Comparison of ENCODE assay signal across 9 cellular contexts in the genomic region with DNA sequence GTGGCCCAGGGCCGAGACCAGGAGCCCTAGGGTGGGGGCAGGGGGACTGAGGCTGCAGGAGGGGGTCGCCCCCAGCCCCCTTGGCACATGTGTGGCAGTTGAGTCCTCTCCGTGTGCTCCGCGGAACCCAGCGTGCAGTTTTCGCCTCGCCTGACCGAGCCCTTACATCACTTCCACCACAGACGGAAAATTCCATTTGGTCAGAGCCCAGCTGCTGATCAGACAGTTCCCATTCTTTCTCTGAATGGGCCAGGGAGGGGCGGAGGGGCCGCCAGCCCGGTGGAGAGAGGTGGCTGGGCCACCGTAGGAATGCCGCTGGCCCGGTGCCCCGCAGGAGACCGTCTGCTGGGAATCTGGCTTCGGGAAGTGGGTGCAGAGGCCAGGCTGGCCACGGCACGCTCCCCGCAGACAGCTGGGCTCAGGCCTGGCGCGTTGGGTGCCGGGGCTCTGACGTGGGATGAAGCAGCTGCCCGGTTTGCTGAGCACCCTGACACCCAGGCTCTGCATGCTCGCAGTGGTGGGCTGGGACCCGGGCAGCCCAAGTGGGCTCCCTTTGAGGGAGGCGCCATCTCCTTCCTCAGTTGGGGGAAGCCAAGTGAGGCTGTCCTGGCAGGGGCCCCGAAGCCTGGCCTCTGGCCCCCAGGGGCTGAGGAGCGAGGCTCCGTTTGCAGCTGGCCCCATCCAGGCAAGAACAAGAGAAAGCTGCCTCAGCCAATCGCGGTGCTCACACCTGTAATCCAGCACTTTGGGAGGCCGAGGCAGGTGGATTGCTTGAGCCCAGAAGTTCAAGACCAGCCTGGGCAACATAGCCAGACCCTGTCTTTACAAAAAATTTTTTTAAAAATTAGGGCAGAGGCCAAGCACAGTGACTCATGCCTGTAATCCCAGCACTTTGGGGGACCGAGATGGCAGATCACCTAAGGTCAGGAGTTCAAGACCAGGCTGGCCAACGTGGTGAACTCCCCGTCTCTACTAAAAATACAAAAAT. TPM values are rescaled to one million over a fixed set of nuclear protein-coding genes. Genes with fewer than 3 reads are reported as not detected.
A peak's percentile ranks its signal among the peaks of the same experiment; 100 is the strongest.
DNase-seq lines count a peak whose midpoint lies in the region; FAIRE-seq and TF ChIP-seq lines count a peak whose summit lies in the region.
"Had no signal": no experiment of that assay in that cellular context is flagged by ENCODE, and none has a peak within 500 bp of the region (broad histone marks: within the 10 kb centered on the region; RNA-seq: fewer than 3 reads in every experiment).

No MANE protein-coding gene starts in this region.

- no peaks in the 10 kb centered on the region for H3K27me3 Mint-ChIP-seq in CD8-positive, alpha-beta memory T cell
- H3K27me3 Mint-ChIP-seq: stimulated activated naive CD8-positive, alpha-beta T cell treated with anti-CD3 and anti-CD28 coated beads, Interleukin-15, Interleukin-2, amounts not matched to agents 100 ng/mL and 50 ng/mL, for 24 hours had no signal

- peaks cover 67 to 100% (median 96%) of the 10 kb centered on the region in 6 donors for H3K4me1 ChIP-seq in spleen
- H3K4me1 ChIP-seq in CD8-positive, alpha-beta memory T cell (ENCODE audit: insufficient read depth, low read length): peaks cover 15% of the 10 kb centered on the region

- H3K4me3 Mint-ChIP-seq in CD8-positive, alpha-beta memory T cell: no peak overlapping the region
- H3K4me3 Mint-ChIP-seq: stimulated activated naive CD8-positive, alpha-beta T cell treated with anti-CD3 and anti-CD28 coated beads, Interleukin-15, Interleukin-2, amounts not matched to agents 100 ng/mL and 50 ng/mL, for 24 hours had no signal

- peak in 1 of 11 experiments; percentile 5 for TF ChIP-seq CTCF in spleen (IDR thresholded peaks at IDR 0.05 in 8 of 11, conservative IDR thresholded peaks at IDR 0.05 in 3 of 11)

- CTCF ChIA-PET in CD8-positive, alpha-beta memory T cell (lab: Charles Lee): no interaction called here

- peaks cover 0 to 25% (median under 1%) of the 10 kb centered on the region in 6 donors for H3K36me3 ChIP-seq in spleen
- H3K36me3 ChIP-seq in CD8-positive, alpha-beta memory T cell (ENCODE audit: insufficient read depth, low read length): no peaks in the 10 kb centered on the region

- no peaks in the 10 kb centered on the region for H3K27me3 ChIP-seq in spleen (replicated peaks in 1 of 7)
- no peaks in the 10 kb centered on the region for H3K27me3 ChIP-seq in CD8-positive, alpha-beta memory T cell (ENCODE audit: insufficient read depth, low read length, poor library complexity, severe bottlenecking)

- DNase-seq in GM19239 (ENCODE audit: insufficient read length, low spot score): peak; percentile 44
- peak; percentile 34 for DNase-seq in NCI-H2107 treated with DMSO at 0.1 percent for 48 hours (lab: John Stamatoyannopoulos, UW; ENCODE audit: unreplicated experiment)
- peak; percentile 97 for DNase-seq in kidney tubule cell (ENCODE audit: low spot score)
- peak; percentile 90 for DNase-seq in spleen
- no peak for DNase-seq in activated T-cell treated with anti-CD3 and anti-CD28 coated beads, Interleukin-2, amount 50 U/mL, for 1 hour
- DNase-seq in CD8-positive, alpha-beta memory T cell: no peak
- no peak for DNase-seq in NCI-H1105 (lab: John Stamatoyannopoulos, UW)

- H3K27ac ChIP-seq in cingulate gyrus (ENCODE audit: low read depth, low read length): peak overlapping the region; percentile 89
- H3K27ac ChIP-seq in spleen: peak overlapping the region; percentile 66 to 94 (median 83)
- no peak overlapping the region for H3K27ac ChIP-seq in CD8-positive, alpha-beta memory T cell (ENCODE audit: low read depth, low read length)

- peak overlapping the region in 1 of 8 donors; percentile 19 for H3K27ac Mint-ChIP-seq in CD8-positive, alpha-beta memory T cell
- H3K27ac Mint-ChIP-seq: stimulated activated naive CD8-positive, alpha-beta T cell treated with anti-CD3 and anti-CD28 coated beads, Interleukin-15, Interleukin-2, amounts not matched to agents 100 ng/mL and 50 ng/mL, for 24 hours had no signal

- H3K4me3 ChIP-seq in spleen: peak overlapping the region in 2 of 8 donors; percentile 2 to 51
- H3K4me3 ChIP-seq in CD8-positive, alpha-beta memory T cell (ENCODE audit: low read length): no peak overlapping the region

- intact Hi-C loops in spleen (cut with DNase I; ENCODE audit: low total_unique reads): no loop called here

- peaks cover 14 to 24% (median 14%) of the 10 kb centered on the region in 3 donors for H3K4me1 Mint-ChIP-seq in CD8-positive, alpha-beta memory T cell

- POLR2A ChIA-PET in CD8-positive, alpha-beta memory T cell (lab: Charles Lee): no interaction called here

- TF ChIP-seq POLR2A in spleen (IDR thresholded peaks at IDR 0.05): peak in 1 of 3 donors; percentile 36

- no peaks in the 10 kb centered on the region for H3K9me3 ChIP-seq in spleen
- no peaks in the 10 kb centered on the region for H3K9me3 ChIP-seq in CD8-positive, alpha-beta memory T cell (ENCODE audit: low read length)

- WGBS in spleen, 5 donors: 32 to 51% (median 40%) methylated on average over 5 to 39 of the region's 39 CpGs

- FAIRE-seq in GM19239 (lab: Jason Lieb, UNC): peak; percentile 85

- H3K36me3 Mint-ChIP-seq in CD8-positive, alpha-beta memory T cell: no peaks in the 10 kb centered on the region

- no peaks in the 10 kb centered on the region for H3K9me3 Mint-ChIP-seq in CD8-positive, alpha-beta memory T cell
- H3K9me3 Mint-ChIP-seq: stimulated activated naive CD8-positive, alpha-beta T cell treated with anti-CD3 and anti-CD28 coated beads, Interleukin-15, Interleukin-2, amounts not matched to agents 100 ng/mL and 50 ng/mL, for 24 hours had no signal

RNA-seq across cellular contexts. Expression of gene TTYH3, which starts 9.9 kb away (rescaled TPM):
- total RNA-seq in spleen: 100 to 1,000 TPM in 2 of 7 donors, 10 to 100 TPM in 5; 62.6 to 158 (median 86.0) TPM
- 10 to 100 TPM; 11.9 to 33.0 (median 13.1) TPM for polyA plus RNA-seq in spleen
- total RNA-seq in CD8-positive, alpha-beta memory T cell: 10 to 100 TPM; 20.2 to 22.2 TPM
- 2.1 TPM for polyA plus RNA-seq in CD8-positive, alpha-beta memory T cell

RNA-seq across cellular contexts. Expression of gene AMZ1, which starts 46.3 kb away (rescaled TPM):
- 1 to 10 TPM in 6 of 7 donors, under 1 TPM in 1; 0.97 to 3.4 (median 1.9) TPM for total RNA-seq in spleen
- polyA plus RNA-seq in spleen: 1 to 10 TPM in 1 of 3 donors, under 1 TPM in 2; 0.20 to 1.6 (median 0.57) TPM
- total RNA-seq in CD8-positive, alpha-beta memory T cell: under 1 TPM in 1 of 2 experiments, not detected in 1; 0.07 TPM
- 0.08 TPM for polyA plus RNA-seq in CD8-positive, alpha-beta memory T cell

Comparison
In these comparisons a context has a peak if more than half of its experiments do, and no peak if none do; other contexts are left out.
1. DNase-seq: peak in GM19239 (single experiment), NCI-H2107 treated with DMSO at 0.1 percent for 48 hours (single experiment), kidney tubule cell (single experiment) and spleen (single experiment); none in activated T-cell treated with anti-CD3 and anti-CD28 coated beads, Interleukin-2, amount 50 U/mL, for 1 hour (single experiment), CD8-positive, alpha-beta memory T cell (0 of 5) and NCI-H1105 (single experiment).